24 cellular contexts compared by ENCODE assay signal in the genomic region with DNA sequence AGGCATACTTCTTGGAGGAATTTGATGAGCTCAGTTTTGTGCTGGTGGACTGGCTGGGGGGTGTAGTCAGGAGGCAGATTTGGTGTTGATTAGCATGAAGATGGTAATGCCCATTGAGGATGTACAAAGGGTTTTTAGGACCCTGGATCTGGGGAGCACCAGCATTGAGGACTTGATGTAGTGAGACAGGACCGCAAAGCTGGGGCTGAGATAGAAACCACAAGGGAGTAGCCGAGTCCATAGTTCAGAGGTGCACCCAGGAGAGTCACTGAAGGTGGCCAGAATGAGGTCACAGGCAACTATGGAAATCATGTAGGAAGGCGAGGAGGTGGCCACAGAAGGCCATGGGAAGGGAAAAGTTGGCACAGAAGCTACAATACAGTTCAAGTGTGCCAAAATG. TPM values are rescaled to one million over a fixed set of nuclear protein-coding genes. Genes with fewer than 3 reads are reported as not detected.
DNase-seq lines count a peak whose midpoint lies in the region; ATAC-seq, FAIRE-seq and TF ChIP-seq lines count a peak whose summit lies in the region.
"Had no signal": no experiment of that assay in that cellular context is flagged by ENCODE, and none has a peak within 500 bp of the region (broad histone marks: within the 10 kb centered on the region; RNA-seq: fewer than 3 reads in every experiment).

No MANE protein-coding gene starts in this region.

- ATAC-seq in left colon: peak; percentile 20
- ATAC-seq in SK-N-SH treated with all-trans-retinoic acid at 6 μM for 48 hours: no peak
- ATAC-seq in GM21423 (IDR thresholded peaks at IDR 0.05; ENCODE audit: unreplicated experiment): no peak
- ATAC-seq in GM21447 (IDR thresholded peaks at IDR 0.05; ENCODE audit: unreplicated experiment): no peak

- H3K4me3 ChIP-seq in H1 (ENCODE audit: extremely low read depth in 1 of 4, insufficient read depth in 2 of 4, low read depth in 3 of 4, low read length in 4 of 4) (peak overlapping the region in 1 of 4 experiments; percentile 5; a peak in 1 of 8 replicates), small intestine (ENCODE audit: low read depth in 1 of 2, low read length in 2 of 2) (no peak overlapping the region), vagina (no peak overlapping the region)
- H3K4me3 ChIP-seq: BLaER1 treated with 17β-estradiol and CSF1 and Interleukin-3, amounts not matched to agents 10 nM and 100 nM; HAP-1; SJCRH30 had no signal

- no peak overlapping the region for H4K5ac ChIP-seq in H1 (ENCODE audit: insufficient read length, low read depth, low read length)

- no peak overlapping the region for H3K14ac ChIP-seq in H1 (ENCODE audit: insufficient read length)

- H3K9ac ChIP-seq in H1 (replicated peaks in 1 of 4; ENCODE audit: extremely low read depth in 1 of 4, low read depth in 3 of 4, low read length in 3 of 4): no peak overlapping the region
- H3K9ac ChIP-seq: BLaER1 treated with 17β-estradiol and CSF1 and Interleukin-3, amounts not matched to agents 10 nM and 100 nM had no signal

- 89% methylated on average over 3 of the region's 3 CpGs; no CpG with 5 or more reads in 1 of the 2 experiments for WGBS in H1 (ENCODE audit: extremely low coverage in 1 of 2, insufficient coverage in 1 of 2, insufficient read length in 1 of 2, insufficient replicate concordance in 2 of 2, low coverage in 1 of 2, low lambda C conversion rate in 2 of 2, missing lambda C conversion rate in 1 of 2), 2 experiments
- WGBS in small intestine, 3 donors: 23 to 57% (median 45%) methylated on average over 3 of the region's 3 CpGs

- H2BK15ac ChIP-seq in H1 (ENCODE audit: low read length): peak overlapping the region; percentile 19; the same call in 1 of the 2 replicates

- no peak overlapping the region; the same call in 1 of the 2 replicates for H3K18ac ChIP-seq in H1 (ENCODE audit: extremely low read depth, low read length)

- H3K27me3 ChIP-seq in H1 (replicated peaks in 1 of 4; ENCODE audit: control insufficient read depth in 3 of 4, extremely low read depth in 1 of 4, insufficient read depth in 3 of 4, low read length in 3 of 4): no peaks in the 10 kb centered on the region
- H3K27me3 ChIP-seq in small intestine (ENCODE audit: control insufficient read depth in 2 of 2, insufficient read depth in 2 of 2, low read length in 2 of 2): no peaks in the 10 kb centered on the region
- H3K27me3 ChIP-seq in vagina: no peaks in the 10 kb centered on the region
- H3K27me3 ChIP-seq: BLaER1 treated with 17β-estradiol and CSF1 and Interleukin-3, amounts not matched to agents 10 nM and 100 nM; SJCRH30 had no signal

- peak overlapping the region; percentile 38; the same call in 1 of the 2 replicates for H2BK20ac ChIP-seq in H1 (ENCODE audit: low read length)

- H3K23me2 ChIP-seq in H1 (ENCODE audit: low read depth, low read length): peaks cover 6% of the 10 kb centered on the region; the same call in 1 of the 2 replicates

- CTCF ChIA-PET in H1 (lab: Charles Lee; ENCODE audit: partially characterized antibody): interaction anchor here (0.8 to 2.1 kb wide), 4 partner anchors 9 to 245 kb away, joined by 3 to 9 read pairs (median 5); no protein-coding TSS in a partner anchor

- H4K20me1 ChIP-seq in H1 (replicated peaks in 1 of 2; ENCODE audit: control insufficient read depth in 1 of 2, insufficient read depth in 2 of 2, low read length in 2 of 2): peaks cover 0 to 1% of the 10 kb centered on the region in 2 experiments

- H2BK120ac ChIP-seq in H1 (replicated peaks; ENCODE audit: low read depth, low read length): no peak overlapping the region

- no peak for TF ChIP-seq CTCF in H1 (IDR thresholded peaks at IDR 0.05; ENCODE audit: control extremely low read depth in 1 of 3, insufficient read depth in 1 of 3, low read depth in 1 of 3, low read length in 3 of 3)
- TF ChIP-seq CTCF in vagina (IDR thresholded peaks at IDR 0.05): no peak

- peaks cover 0 to 2% of the 10 kb centered on the region in 2 experiments; a peak in 1 of 4 replicates for H3K9me3 ChIP-seq in H1 (ENCODE audit: insufficient read depth in 2 of 2, low read depth in 1 of 2, low read length in 1 of 2)
- no peaks in the 10 kb centered on the region for H3K9me3 ChIP-seq in small intestine (ENCODE audit: control insufficient read depth, low read depth)
- no peaks in the 10 kb centered on the region for H3K9me3 ChIP-seq in vagina
- H3K9me3 ChIP-seq: BLaER1 treated with 17β-estradiol and CSF1 and Interleukin-3, amounts not matched to agents 10 nM and 100 nM; SJCRH30 had no signal

- H2BK5ac ChIP-seq in H1 (ENCODE audit: low read depth, low read length): 0 out of 2 replicates have a peak overlapping the region, but pooled peaks have one; percentile 67

- H2BK12ac ChIP-seq in H1 (ENCODE audit: low read depth, low read length): peak overlapping the region; percentile 63; the same call in 1 of the 2 replicates

- no peak for TF ChIP-seq EP300 in H1 (IDR thresholded peaks at IDR 0.05; ENCODE audit: borderline replicate concordance in 1 of 2, low read depth in 2 of 2, low read length in 2 of 2)

- H3K4me2 ChIP-seq in H1 (ENCODE audit: insufficient read depth in 1 of 2, low read depth in 2 of 2, low read length in 2 of 2): 0 out of 4 replicates have a peak overlapping the region, but pooled peaks of 1 of the 2 experiments have one; percentile 27

- no peak overlapping the region for H3K27ac ChIP-seq in H1 (ENCODE audit: low read depth, low read length)
- H3K27ac ChIP-seq in small intestine (ENCODE audit: low read depth in 1 of 2, low read length in 1 of 2): peak overlapping the region in 1 of 2 donors; percentile 69
- no peak overlapping the region for H3K27ac ChIP-seq in vagina
- H3K27ac ChIP-seq: BLaER1 treated with 17β-estradiol and CSF1 and Interleukin-3, amounts not matched to agents 10 nM and 100 nM; HL-60; SJCRH30 had no signal

- no peak overlapping the region for H4K91ac ChIP-seq in H1 (replicated peaks; ENCODE audit: insufficient read length, low read length)

- H3K23ac ChIP-seq in H1 (ENCODE audit: insufficient read length): no peak overlapping the region

- H3K56ac ChIP-seq in H1 (replicated peaks; ENCODE audit: insufficient read length, low read depth, low read length): no peak overlapping the region

- peaks cover 8 to 17% of the 10 kb centered on the region in 2 experiments for H3K79me2 ChIP-seq in H1 (ENCODE audit: control insufficient read depth in 1 of 2, insufficient read depth in 2 of 2, low read length in 2 of 2)

- H2AK5ac ChIP-seq in H1 (ENCODE audit: low read depth, low read length): peak overlapping the region; percentile 1; the same call in 1 of the 2 replicates

- H3K4me1 ChIP-seq in H1 (replicated peaks in 1 of 4; ENCODE audit: control insufficient read depth in 3 of 4, insufficient read depth in 4 of 4, low read length in 3 of 4) (peaks cover 2 to 12% (median 8%) of the 10 kb centered on the region in 4 experiments; a peak in 6 of 7 replicates), small intestine (ENCODE audit: control insufficient read depth in 2 of 2, insufficient read depth in 1 of 2, low read depth in 1 of 2, low read length in 1 of 2) (peaks cover 2 to 3% of the 10 kb centered on the region in 2 donors), vagina (peaks cover 18% of the 10 kb centered on the region)

- no peak for TF ChIP-seq RAD21 in H1 (IDR thresholded peaks at IDR 0.05 in 1 of 2, conservative IDR thresholded peaks at IDR 0.05 in 1 of 2; ENCODE audit: low read depth in 2 of 2, low read length in 2 of 2)

- no peak for TF ChIP-seq POLR2A in H1 (IDR thresholded peaks at IDR 0.05; ENCODE audit: control extremely low read depth in 1 of 2, low read depth in 2 of 2, low read length in 2 of 2)
- TF ChIP-seq POLR2A in vagina (IDR thresholded peaks at IDR 0.05): no peak

- H3K79me1 ChIP-seq in H1 (ENCODE audit: low read depth, low read length): 0 out of 2 replicates have a peak, but pooled peaks cover 2% of the 10 kb centered on the region

- POLR2A ChIA-PET in H1 (lab: Charles Lee; ENCODE audit: partially characterized antibody): interaction anchor here (1.0 to 5.1 kb wide), 8 partner anchors 12 to 238 kb away, joined by 3 to 82 read pairs (median 3); partner anchors contain the start of genes PLXNB1 and ZNF589

- H4K8ac ChIP-seq in H1 (ENCODE audit: extremely low read depth, insufficient read depth, low read length): no peak overlapping the region

- peak; percentile 27 for DNase-seq in HuH-7.5 (ENCODE audit: low spot score)
- DNase-seq in H1 (ENCODE audit: low read depth in 1 of 2, low spot score in 2 of 2): no peak
- no peak for DNase-seq in left colon
- peak; percentile 90 for DNase-seq in small intestine
- DNase-seq in vagina (ENCODE audit: extremely low spot score in 2 of 2): no peak
- DNase-seq: Calu3; CD4-positive, alpha-beta memory T cell; GF-D8; NCI-H1694; NCI-H2081 treated with DMSO at 0.1 percent for 48 hours; NCI-H2171 treated with DMSO at 0.1 percent for 48 hours; NCI-H524 treated with DMSO at 0.1 percent for 48 hours; SJCRH30 had no signal

- FAIRE-seq in H1 (lab: Jason Lieb, UNC) (no peak), small intestine (lab: Jason Lieb, UNC) (no peak)
- FAIRE-seq: GM19239, RCC 7860 had no signal

- H2AFZ ChIP-seq in H1 (ENCODE audit: low read length): 0 out of 2 replicates have a peak overlapping the region, but pooled peaks have one; percentile 43

- intact Hi-C loops in left colon (cut with DNase I, micrococcal nuclease): no loop called here
- intact Hi-C loops in vagina (cut with DNase I): no loop called here

- peaks cover 0 to 9% (median 3%) of the 10 kb centered on the region in 4 experiments; a peak in 4 of 8 replicates for H3K36me3 ChIP-seq in H1 (ENCODE audit: control insufficient read depth in 2 of 4, insufficient read depth in 4 of 4, low read length in 3 of 4)
- H3K36me3 ChIP-seq in small intestine (ENCODE audit: control insufficient read depth in 2 of 2, insufficient read depth in 2 of 2, low read length in 2 of 2): no peaks in the 10 kb centered on the region
- no peaks in the 10 kb centered on the region for H3K36me3 ChIP-seq in vagina

- H3K4ac ChIP-seq in H1 (replicated peaks; ENCODE audit: insufficient read length, low read depth, low read length): no peak overlapping the region

RNA-seq across cellular contexts. Expression of gene CDC25A, which starts 2.7 kb away (rescaled TPM):
- 62.1 and 65.0 TPM in 2 replicates for total RNA-seq in H1 (2021; fragmentation: NEBNext Ultra II Directional; extraction: Animal tissue kit (Norgen Biotek cat#: 25700))
- 20.7 and 22.2 TPM in 2 replicates for polyA plus RNA-seq in H1 (2011; rRNA removed)
- polyA plus RNA-seq in H1 (2011; cell fraction: cytosol; rRNA removed): 24.8 TPM
- polyA plus RNA-seq in H1 (2011; cell fraction: nucleus; rRNA removed): 24.2 TPM
- 42.7 to 47.8 TPM (median 46.8 TPM) in 4 replicates for polyA plus RNA-seq in H1 (2012, experiment 1 of 2)
- polyA plus RNA-seq in H1 (2012, experiment 2 of 2): 34.1 TPM
- polyA plus RNA-seq in H1 (2013, experiment 1 of 2): 32.1 TPM
- polyA plus RNA-seq in H1 (2013, experiment 2 of 2): 32.0 TPM
- polyA minus RNA-seq in H1 (2011; rRNA and poly(A)+ RNA removed): 52.1 and 67.6 TPM in 2 replicates
- polyA minus RNA-seq in H1 (2011; cell fraction: cytosol; rRNA and poly(A)+ RNA removed): 57.9 TPM
- polyA minus RNA-seq in H1 (2011; cell fraction: nucleus; rRNA and poly(A)+ RNA removed): 39.8 TPM
- total RNA-seq in left colon: 1 to 10 TPM; 4.0 to 6.6 TPM
- 1 to 10 TPM in 2 of 3 donors, under 1 TPM in 1; 0.27 to 5.7 (median 3.6) TPM for polyA plus RNA-seq in small intestine
- total RNA-seq in vagina: 8.8 TPM
- total RNA-seq: CD4-positive, alpha-beta memory T cell had no signal
- polyA plus RNA-seq: IgD-negative memory B cell had no signal

RNA-seq across cellular contexts. Expression of gene CAMP, which starts 32.4 kb away (rescaled TPM):
- not detected in 2 replicates for total RNA-seq in H1 (2021; fragmentation: NEBNext Ultra II Directional; extraction: Animal tissue kit (Norgen Biotek cat#: 25700))
- not detected in 2 replicates for polyA plus RNA-seq in H1 (2011; rRNA removed)
- not detected for polyA plus RNA-seq in H1 (2011; cell fraction: cytosol; rRNA removed)
- polyA plus RNA-seq in H1 (2011; cell fraction: nucleus; rRNA removed): not detected
- not detected in 4 replicates for polyA plus RNA-seq in H1 (2012, experiment 1 of 2)
- not detected for polyA plus RNA-seq in H1 (2012, experiment 2 of 2)
- not detected for polyA plus RNA-seq in H1 (2013, experiment 1 of 2)
- polyA plus RNA-seq in H1 (2013, experiment 2 of 2): not detected
- polyA minus RNA-seq in H1 (2011; rRNA and poly(A)+ RNA removed): not detected in 2 replicates
- polyA minus RNA-seq in H1 (2011; cell fraction: cytosol; rRNA and poly(A)+ RNA removed): not detected
- polyA minus RNA-seq in H1 (2011; cell fraction: nucleus; rRNA and poly(A)+ RNA removed): not detected
- under 1 TPM in 1 of 2 donors, not detected in 1; 0.40 TPM for total RNA-seq in left colon
- polyA plus RNA-seq in small intestine: 1 to 10 TPM in 1 of 3 donors, not detected in 2; 2.0 TPM
- not detected for total RNA-seq in vagina
- total RNA-seq: Calu3; CD4-positive, alpha-beta memory T cell; HT1080; M059J had no signal
- polyA plus RNA-seq: CD4-positive, alpha-beta memory T cell had no signal

RNA-seq across cellular contexts. Expression of gene ZNF589, which starts 50.0 kb away (rescaled TPM):
- total RNA-seq in H1 (2021; fragmentation: NEBNext Ultra II Directional; extraction: Animal tissue kit (Norgen Biotek cat#: 25700)): 106 and 113 TPM in 2 replicates
- polyA plus RNA-seq in H1 (2011; rRNA removed) (64.7 and 65.6 TPM in 2 replicates), small intestine (1 to 10 TPM; 1.6 to 5.7 (median 2.0) TPM)
- 94.8 TPM for polyA plus RNA-seq in H1 (2011; cell fraction: cytosol; rRNA removed)
- 119 TPM for polyA plus RNA-seq in H1 (2011; cell fraction: nucleus; rRNA removed)
- 90.1 to 112 TPM (median 101 TPM) in 4 replicates for polyA plus RNA-seq in H1 (2012, experiment 1 of 2)
- 14.1 TPM for polyA plus RNA-seq in H1 (2012, experiment 2 of 2)
- 87.3 TPM for polyA plus RNA-seq in H1 (2013, experiment 1 of 2)
- polyA plus RNA-seq in H1 (2013, experiment 2 of 2): 81.4 TPM
- polyA minus RNA-seq in H1 (2011; rRNA and poly(A)+ RNA removed): 112 and 152 TPM in 2 replicates
- 48.0 TPM for polyA minus RNA-seq in H1 (2011; cell fraction: cytosol; rRNA and poly(A)+ RNA removed)
- polyA minus RNA-seq in H1 (2011; cell fraction: nucleus; rRNA and poly(A)+ RNA removed): 107 TPM
- total RNA-seq in left colon (1 to 10 TPM; 8.7 to 9.6 TPM), vagina (12.3 TPM)

Comparison
In these comparisons a context has a peak if more than half of its experiments do, and no peak if none do; other contexts are left out.
1. DNase-seq: peak in HuH-7.5 (single experiment) and small intestine (single experiment); none in H1 (0 of 2), left colon (0 of 2) and vagina (0 of 2).